ENCODE assay signal across 22 cellular contexts in the genomic region with DNA sequence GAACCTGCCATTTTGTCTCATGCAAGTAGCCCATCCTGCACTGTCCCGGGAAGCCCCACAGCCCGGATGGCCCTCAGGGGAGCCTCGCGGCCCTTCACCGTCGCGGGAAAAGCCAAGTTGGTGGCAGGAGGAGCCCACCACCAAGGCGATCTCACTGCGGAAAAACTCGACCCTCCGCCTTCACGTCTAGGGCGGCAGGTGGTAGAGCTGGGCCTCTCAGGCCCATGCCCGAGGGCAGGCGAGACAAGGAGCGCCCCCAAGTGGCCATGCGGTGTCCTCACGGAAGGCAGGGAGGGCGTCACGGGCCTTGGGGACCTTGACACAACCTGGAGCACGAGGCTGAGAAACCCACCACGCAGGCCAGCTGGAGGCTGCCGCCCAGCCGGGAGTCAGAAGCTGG. TPM values are rescaled to one million over a fixed set of nuclear protein-coding genes. Genes with fewer than 3 reads are reported as not detected.
A peak's percentile ranks its signal among the peaks of the same experiment; 100 is the strongest.
DNase-seq lines count a peak whose midpoint lies in the region; ATAC-seq, FAIRE-seq and TF ChIP-seq lines count a peak whose summit lies in the region.
"Had no signal": no experiment of that assay in that cellular context is flagged by ENCODE, and none has a peak within 500 bp of the region (broad histone marks: within the 10 kb centered on the region; RNA-seq: fewer than 3 reads in every experiment).

No MANE protein-coding gene starts in this region.

- no peaks in the 10 kb centered on the region for H4K20me1 ChIP-seq in GM23338 (replicated peaks; ENCODE audit: insufficient read depth)
- no peaks in the 10 kb centered on the region for H4K20me1 ChIP-seq in GM12878 (ENCODE audit: control insufficient read depth, insufficient read depth)

- H3K9me3 ChIP-seq in GM12878 (replicated peaks; ENCODE audit: control insufficient read depth, insufficient read depth, low read length) (no peaks in the 10 kb centered on the region; the same call in 1 of the 3 replicates), neuronal stem cell (replicated peaks in 1 of 2; ENCODE audit: control insufficient read depth in 2 of 2, insufficient read depth in 1 of 2, low read depth in 1 of 2, low read length in 2 of 2) (peaks cover 0 to 6% of the 10 kb centered on the region in 2 donors), uterus (no peaks in the 10 kb centered on the region)
- H3K9me3 ChIP-seq: left lung had no signal

- TF ChIP-seq RAD21 in GM12878 (IDR thresholded peaks at IDR 0.05; ENCODE audit: insufficient read depth, low read depth, low read length): no peak

- POLR2A ChIA-PET in GM12878 (lab: Charles Lee): no interaction called here

- no peak overlapping the region for H2BK120ac ChIP-seq in neuronal stem cell (ENCODE audit: low read depth, low read length)

- no TSS peak for BruUV-seq in GM12878 (replicated peaks; lab: Mats Ljungman, UMichigan)

- H3K27ac ChIP-seq in GM23338 (ENCODE audit: low read depth) (no peak overlapping the region), GM12878 (ENCODE audit: control insufficient read depth, insufficient read depth) (no peak overlapping the region), neuronal stem cell (replicated peaks; ENCODE audit: low read length) (no peak overlapping the region), uterus (no peak overlapping the region)
- H3K27ac ChIP-seq: left lung had no signal

- ATAC-seq in GM23338: peak; percentile 96
- no peak for ATAC-seq in GM12878
- no peak for ATAC-seq in GM21515 (IDR thresholded peaks at IDR 0.05; ENCODE audit: unreplicated experiment)
- ATAC-seq: esophagus mucosa, left lung had no signal

- H4K91ac ChIP-seq in neuronal stem cell (ENCODE audit: low read depth, low read length, poor library complexity): no peak overlapping the region

- H3K4ac ChIP-seq in neuronal stem cell (ENCODE audit: low read length): no peak overlapping the region

- H3K4me3 Mint-ChIP-seq in activated naive CD4-positive, alpha-beta T cell treated with anti-CD3 and anti-CD28 coated beads for 36 hours: no peak overlapping the region
- no peak overlapping the region for H3K4me3 Mint-ChIP-seq in activated naive CD4-positive, alpha-beta T cell treated with anti-CD3 and anti-CD28 coated beads, Interleukin-2, amount 10 ng/mL, durations not matched to agents 7 days and 5 days
- no peak overlapping the region for H3K4me3 Mint-ChIP-seq in GM23338
- H3K4me3 Mint-ChIP-seq: activated CD4-positive, alpha-beta T cell treated with anti-CD3 and anti-CD28 coated beads, Interleukin-2, amount 10 ng/mL, durations not matched to agents 7 days and 5 days; CD4-positive, alpha-beta T cell; central memory CD8-positive, alpha-beta T cell; neural crest cell had no signal

- no peak overlapping the region for H2AK5ac ChIP-seq in neuronal stem cell (ENCODE audit: low read depth, low read length)

- no peaks in the 10 kb centered on the region for H3K9me3 Mint-ChIP-seq in activated naive CD4-positive, alpha-beta T cell treated with anti-CD3 and anti-CD28 coated beads for 36 hours
- no peaks in the 10 kb centered on the region for H3K9me3 Mint-ChIP-seq in activated naive CD4-positive, alpha-beta T cell treated with anti-CD3 and anti-CD28 coated beads, Interleukin-2, amount 10 ng/mL, durations not matched to agents 7 days and 5 days
- H3K9me3 Mint-ChIP-seq in GM23338: no peaks in the 10 kb centered on the region
- H3K9me3 Mint-ChIP-seq: activated CD4-positive, alpha-beta T cell treated with anti-CD3 and anti-CD28 coated beads, Interleukin-2, amount 10 ng/mL, durations not matched to agents 7 days and 5 days; CD4-positive, alpha-beta T cell; central memory CD8-positive, alpha-beta T cell; neural crest cell had no signal

- no peak for FAIRE-seq in GM12878 (lab: Jason Lieb, UNC)
- FAIRE-seq: GM19239 had no signal

- H3K36me3 Mint-ChIP-seq in activated naive CD4-positive, alpha-beta T cell treated with anti-CD3 and anti-CD28 coated beads for 36 hours (ENCODE audit: low read depth): no peaks in the 10 kb centered on the region
- H3K36me3 Mint-ChIP-seq in activated naive CD4-positive, alpha-beta T cell treated with anti-CD3 and anti-CD28 coated beads, Interleukin-2, amount 10 ng/mL, durations not matched to agents 7 days and 5 days: no peaks in the 10 kb centered on the region
- H3K36me3 Mint-ChIP-seq in GM23338 (ENCODE audit: low read depth): no peaks in the 10 kb centered on the region

- no peaks in the 10 kb centered on the region; the same call in 1 of the 2 replicates for H3K36me3 ChIP-seq in GM23338 (ENCODE audit: insufficient read depth)
- no peaks in the 10 kb centered on the region for H3K36me3 ChIP-seq in GM12878 (ENCODE audit: control insufficient read depth in 2 of 2, insufficient read depth in 2 of 2, low read length in 1 of 2)
- H3K36me3 ChIP-seq in neuronal stem cell (replicated peaks in 1 of 2; ENCODE audit: control insufficient read depth in 2 of 2, insufficient read depth in 2 of 2, low read length in 2 of 2): no peaks in the 10 kb centered on the region
- no peaks in the 10 kb centered on the region for H3K36me3 ChIP-seq in uterus
- H3K36me3 ChIP-seq: left lung had no signal

- no peak for TF ChIP-seq EP300 in GM12878 (IDR thresholded peaks at IDR 0.05; ENCODE audit: borderline replicate concordance in 1 of 2, control insufficient read depth in 1 of 2, low read depth in 2 of 2, low read length in 2 of 2)

- H4K8ac ChIP-seq in neuronal stem cell (ENCODE audit: low read depth, low read length): no peak overlapping the region

- H3K27me3 ChIP-seq in GM23338 (ENCODE audit: insufficient read depth) (no peaks in the 10 kb centered on the region), GM12878 (replicated peaks in 1 of 2; ENCODE audit: control insufficient read depth in 2 of 2, insufficient read depth in 2 of 2, low read length in 1 of 2) (no peaks in the 10 kb centered on the region), neuronal stem cell (ENCODE audit: control insufficient read depth in 3 of 3, insufficient read depth in 3 of 3, low read depth in 1 of 3, low read length in 3 of 3) (peaks cover 0 to 8% (median 0%) of the 10 kb centered on the region in 3 experiments), uterus (no peaks in the 10 kb centered on the region)

- no peak overlapping the region for H3K4me2 ChIP-seq in GM23338
- H3K4me2 ChIP-seq in GM12878 (ENCODE audit: control insufficient read depth, insufficient read depth): no peak overlapping the region
- no peak overlapping the region for H3K4me2 ChIP-seq in neuronal stem cell (ENCODE audit: insufficient read depth, low read length, poor library complexity, severe bottlenecking)

- 91% methylated on average over 23 of the region's 24 CpGs for WGBS in GM12878 (ENCODE audit: insufficient coverage, insufficient replicate concordance, low lambda C conversion rate, missing lambda C conversion rate)
- WGBS in neuronal stem cell (ENCODE audit: extremely low coverage in 2 of 2, insufficient read length in 2 of 2, insufficient replicate concordance in 1 of 2), 2 donors: no CpG with 5 or more reads among the region's 24 CpGs

- H3K79me2 ChIP-seq in GM23338 (replicated peaks; ENCODE audit: insufficient read depth) (no peaks in the 10 kb centered on the region), GM12878 (ENCODE audit: control insufficient read depth, insufficient read depth, low read length) (no peaks in the 10 kb centered on the region)

- no peaks in the 10 kb centered on the region for H3K4me1 Mint-ChIP-seq in activated naive CD4-positive, alpha-beta T cell treated with anti-CD3 and anti-CD28 coated beads for 36 hours (ENCODE audit: low read depth)
- H3K4me1 Mint-ChIP-seq in activated naive CD4-positive, alpha-beta T cell treated with anti-CD3 and anti-CD28 coated beads, Interleukin-2, amount 10 ng/mL, durations not matched to agents 7 days and 5 days: no peaks in the 10 kb centered on the region
- no peaks in the 10 kb centered on the region for H3K4me1 Mint-ChIP-seq in GM23338
- H3K4me1 Mint-ChIP-seq: activated CD4-positive, alpha-beta T cell treated with anti-CD3 and anti-CD28 coated beads, Interleukin-2, amount 10 ng/mL, durations not matched to agents 7 days and 5 days; central memory CD8-positive, alpha-beta T cell had no signal

- peak; percentile 7 for DNase-seq in activated naive CD4-positive, alpha-beta T cell treated with anti-CD3 and anti-CD28 coated beads for 36 hours
- DNase-seq in activated naive CD4-positive, alpha-beta T cell treated with anti-CD3 and anti-CD28 coated beads, Interleukin-2, amount 10 ng/mL, durations not matched to agents 7 days and 5 days: no peak
- peak; percentile 82 for DNase-seq in GM23338 (ENCODE audit: low spot score)
- no peak for DNase-seq in GM12878 (ENCODE audit: low read depth, low spot score)
- DNase-seq in neuronal stem cell (ENCODE audit: low spot score): no peak
- no peak for DNase-seq in uterus
- no peak for DNase-seq in central memory CD4-positive, alpha-beta T cell
- DNase-seq: activated CD4-positive, alpha-beta T cell treated with anti-CD3 and anti-CD28 coated beads, Interleukin-2, amount 10 ng/mL, durations not matched to agents 7 days and 5 days; activated naive CD4-positive, alpha-beta T cell; activated T-cell treated with anti-CD3 and anti-CD28 coated beads for 4 hours; CD4-positive, alpha-beta T cell; KBM-7; NCI-H1092 treated with DMSO at 0.1 percent for 48 hours; NCI-H2081; stimulated activated CD8-positive, alpha-beta memory T cell treated with anti-CD3 and anti-CD28 coated beads, Interleukin-4, amount 100 ng/mL, for 48 hours; substantia nigra had no signal

- TF ChIP-seq CTCF in GM23338 (conservative IDR thresholded peaks at IDR 0.05; ENCODE audit: low read depth in 2 of 2) (peak; percentile 66 to 91), GM12878 (IDR thresholded peaks at IDR 0.05 in 2 of 3, conservative IDR thresholded peaks at IDR 0.05 in 1 of 3; ENCODE audit: control insufficient read depth in 2 of 3, extremely low read depth in 1 of 3, insufficient read depth in 1 of 3, low read depth in 3 of 3, low read length in 3 of 3) (peak in 2 of 3 experiments; percentile 21 to 28; a peak in 2 of 6 replicates), uterus (IDR thresholded peaks at IDR 0.05) (no peak)

- no peak overlapping the region for H3K4me3 ChIP-seq in GM23338
- H3K4me3 ChIP-seq in GM12878: no peak overlapping the region
- no peak overlapping the region for H3K4me3 ChIP-seq in neuronal stem cell (ENCODE audit: low read length in 2 of 2)
- H3K4me3 ChIP-seq in uterus: no peak overlapping the region
- H3K4me3 ChIP-seq: left lung had no signal

- no peaks in the 10 kb centered on the region for H3F3A ChIP-seq in GM23338 (replicated peaks; ENCODE audit: low read depth)

- peak overlapping the region; percentile 15 for H3K18ac ChIP-seq in neuronal stem cell (ENCODE audit: low read length)

- H3K4me1 ChIP-seq in GM23338 (ENCODE audit: insufficient read depth): no peaks in the 10 kb centered on the region
- peaks cover 22% of the 10 kb centered on the region for H3K4me1 ChIP-seq in GM12878 (ENCODE audit: control insufficient read depth, insufficient read depth, low read length)
- peaks cover 14 to 18% of the 10 kb centered on the region in 2 donors for H3K4me1 ChIP-seq in neuronal stem cell (ENCODE audit: control insufficient read depth in 2 of 2, insufficient read depth in 1 of 2, low read depth in 1 of 2, low read length in 2 of 2)
- no peaks in the 10 kb centered on the region for H3K4me1 ChIP-seq in uterus
- H3K4me1 ChIP-seq: left lung had no signal

- no peak overlapping the region for H2BK5ac ChIP-seq in neuronal stem cell (ENCODE audit: low read length)

- no peak overlapping the region for H3K9ac ChIP-seq in GM12878 (ENCODE audit: control insufficient read depth, insufficient read depth, low read length)
- H3K9ac ChIP-seq in neuronal stem cell (ENCODE audit: low read depth, low read length, poor library complexity): no peak overlapping the region

- in situ Hi-C loops in GM12878 (cut with MboI): no loop called here

- H2AFZ ChIP-seq in GM23338 (peak overlapping the region; percentile 80; the same call in 1 of the 2 replicates), GM12878 (ENCODE audit: control insufficient read depth, low read depth, low read length) (no peak overlapping the region), neuronal stem cell (ENCODE audit: low read length) (peak overlapping the region; percentile 89)

- H3K9me2 ChIP-seq in GM23338 (ENCODE audit: insufficient read depth): peaks cover 6% of the 10 kb centered on the region; the same call in 1 of the 2 replicates

- peak overlapping the region; percentile 6 for H2BK15ac ChIP-seq in neuronal stem cell (ENCODE audit: low read length)

- no peak overlapping the region for H2BK12ac ChIP-seq in neuronal stem cell (ENCODE audit: low read length)

- CTCF ChIA-PET in activated naive CD4-positive, alpha-beta T cell treated with anti-CD3 and anti-CD28 coated beads for 36 hours (lab: Charles Lee): interaction anchor here (1.3 kb wide), 1 partner anchor 122 kb away, joined by 3 read pairs; no protein-coding TSS in a partner anchor
- CTCF ChIA-PET in activated naive CD4-positive, alpha-beta T cell treated with anti-CD3 and anti-CD28 coated beads, Interleukin-2, amount 10 ng/mL, durations not matched to agents 7 days and 5 days (lab: Charles Lee): interaction anchor here (1.2 to 1.6 kb wide), 2 partner anchors 17 to 46 kb away, joined by 4 to 6 read pairs; no protein-coding TSS in a partner anchor
- CTCF ChIA-PET in GM12878 (lab: Yijun Ruan, JAX): interaction anchor here (2.6 kb wide), 1 partner anchor 16 kb away, joined by 16 read pairs; no protein-coding TSS in a partner anchor

- intact Hi-C loops in activated naive CD4-positive, alpha-beta T cell treated with anti-CD3 and anti-CD28 coated beads for 36 hours (cut with micrococcal nuclease): no loop called here
- intact Hi-C loops in GM12878 (cut with micrococcal nuclease; ENCODE audit: unreplicated experiment): no loop called here
- intact Hi-C loops in uterus (cut with DNase I; ENCODE audit: low total_unique reads): no loop called here

- no peak overlapping the region for H3K14ac ChIP-seq in neuronal stem cell (ENCODE audit: low read length)

- H3K23ac ChIP-seq in neuronal stem cell (ENCODE audit: low read depth, low read length, poor library complexity): no peak overlapping the region

- no peak overlapping the region for H3K27ac Mint-ChIP-seq in activated naive CD4-positive, alpha-beta T cell treated with anti-CD3 and anti-CD28 coated beads for 36 hours
- no peak overlapping the region for H3K27ac Mint-ChIP-seq in activated naive CD4-positive, alpha-beta T cell treated with anti-CD3 and anti-CD28 coated beads, Interleukin-2, amount 10 ng/mL, durations not matched to agents 7 days and 5 days
- no peak overlapping the region for H3K27ac Mint-ChIP-seq in GM23338
- H3K27ac Mint-ChIP-seq: activated CD4-positive, alpha-beta T cell treated with anti-CD3 and anti-CD28 coated beads, Interleukin-2, amount 10 ng/mL, durations not matched to agents 7 days and 5 days; CD4-positive, alpha-beta T cell had no signal

- SMC1A ChIA-PET in GM12878 (lab: Charles Lee; ENCODE audit: uncharacterized antibody, unreplicated experiment): interaction anchor here (2.3 to 5.0 kb wide), 4 partner anchors 14 to 50 kb away, joined by 8 to 66 read pairs (median 22); no protein-coding TSS in a partner anchor

- no peaks in the 10 kb centered on the region for H3K27me3 Mint-ChIP-seq in activated naive CD4-positive, alpha-beta T cell treated with anti-CD3 and anti-CD28 coated beads for 36 hours (ENCODE audit: low read depth)
- H3K27me3 Mint-ChIP-seq in activated naive CD4-positive, alpha-beta T cell treated with anti-CD3 and anti-CD28 coated beads, Interleukin-2, amount 10 ng/mL, durations not matched to agents 7 days and 5 days: peaks cover 13% of the 10 kb centered on the region
- no peaks in the 10 kb centered on the region for H3K27me3 Mint-ChIP-seq in GM23338 (ENCODE audit: insufficient read depth, low read depth, poor library complexity)
- H3K27me3 Mint-ChIP-seq: CD4-positive, alpha-beta T cell had no signal

- H3K79me1 ChIP-seq in neuronal stem cell (ENCODE audit: low read depth, low read length): no peaks in the 10 kb centered on the region

- TF ChIP-seq POLR2A in GM12878 (IDR thresholded peaks at IDR 0.05; ENCODE audit: low read depth, low read length) (no peak), uterus (IDR thresholded peaks at IDR 0.05) (no peak)

- RAD21 ChIA-PET in GM12878 (lab: Charles Lee; ENCODE audit: unreplicated experiment): no interaction called here

RNA-seq across cellular contexts. Expression of a gene that starts 34.8 kb away (rescaled TPM):
- total RNA-seq in activated naive CD4-positive, alpha-beta T cell treated with anti-CD3 and anti-CD28 coated beads for 36 hours: 10 to 100 TPM; 36.1 to 36.3 TPM
- total RNA-seq in GM23338 (2014; rRNA removed; shearing (Covaris generic)): 25.1 and 25.7 TPM in 2 replicates
- 14.2 and 14.7 TPM in 2 replicates for polyA plus RNA-seq in GM23338 (2016; fragmentation: Nextera tagmentation; extraction: Ambion mirVana)
- 2.9 and 3.6 TPM in 2 replicates for total RNA-seq in GM12878 (2013; cell fraction: nucleolus; rRNA removed)
- 31.3 and 34.2 TPM in 2 replicates for total RNA-seq in GM12878 (2014; rRNA removed)
- total RNA-seq in GM12878 (2014; rRNA removed; fragmentation: Illumina TruSeq; extraction: Trizol): 32.3 and 35.7 TPM in 2 replicates
- 24.0 and 25.6 TPM in 2 replicates for total RNA-seq in GM12878 (2021)
- 9.8 TPM for polyA plus RNA-seq in GM12878 (2011; ENCODE audit: low read depth)
- polyA plus RNA-seq in GM12878 (2011; rRNA removed): 23.7 and 38.6 TPM in 2 replicates
- polyA plus RNA-seq in GM12878 (2011; cell fraction: cytosol; rRNA removed): 17.4 and 18.1 TPM in 2 replicates
- polyA plus RNA-seq in GM12878 (2011; cell fraction: nucleus; rRNA removed): 4.3 and 5.8 TPM in 2 replicates
- 11.6 and 13.5 TPM in 2 replicates for polyA plus RNA-seq in GM12878 (2012)
- polyA plus RNA-seq in GM12878 (2014; fragmentation: Illumina TruSeq; extraction: Trizol): 36.7 and 40.9 TPM in 2 replicates
- 10 to 100 TPM; 16.4 to 17.6 TPM for polyA plus RNA-seq in GM12878 (2014; fragmentation: Nextera tagmentation; extraction: Ambion mirVana)
- 25.4 and 30.8 TPM in 2 replicates for polyA plus RNA-seq in GM12878 (2014; rRNA removed)
- 10 to 100 TPM; 31.9 to 34.2 TPM for polyA plus RNA-seq in GM12878 (2016; fragmentation: Nextera tagmentation; extraction: Ambion mirVana)
- polyA minus RNA-seq in GM12878 (2011; rRNA and poly(A)+ RNA removed): 14.8 and 18.1 TPM in 2 replicates
- polyA minus RNA-seq in GM12878 (2011; cell fraction: cytosol; rRNA and poly(A)+ RNA removed): 11.0 and 16.4 TPM in 2 replicates
- polyA minus RNA-seq in GM12878 (2011; cell fraction: nucleus; rRNA and poly(A)+ RNA removed): 2.3 and 5.5 TPM in 2 replicates
- 22.5 TPM for polyA plus RNA-seq in neuronal stem cell (2013, experiment 1 of 2)
- 24.1 TPM for polyA plus RNA-seq in neuronal stem cell (2013, experiment 2 of 2)
- 1 to 10 TPM in 1 of 4 donors, under 1 TPM in 1, not detected in 2; 0.73 to 5.5 TPM for total RNA-seq in uterus

RNA-seq across cellular contexts. Expression of a gene that starts 52.6 kb away (rescaled TPM):
- 10 to 100 TPM; 71.5 to 75.3 TPM for total RNA-seq in activated naive CD4-positive, alpha-beta T cell treated with anti-CD3 and anti-CD28 coated beads for 36 hours
- total RNA-seq in GM23338 (2014; rRNA removed; shearing (Covaris generic)): 65.1 and 74.3 TPM in 2 replicates
- polyA plus RNA-seq in GM23338 (2016; fragmentation: Nextera tagmentation; extraction: Ambion mirVana): 58.6 and 59.0 TPM in 2 replicates
- total RNA-seq in GM12878 (2013; cell fraction: nucleolus; rRNA removed): 110 and 131 TPM in 2 replicates
- total RNA-seq in GM12878 (2014; rRNA removed): 81.1 and 82.1 TPM in 2 replicates
- 48.5 and 51.2 TPM in 2 replicates for total RNA-seq in GM12878 (2014; rRNA removed; fragmentation: Illumina TruSeq; extraction: Trizol)
- 160 and 180 TPM in 2 replicates for total RNA-seq in GM12878 (2021)
- polyA plus RNA-seq in GM12878 (2011; ENCODE audit: low read depth): 96.5 TPM
- polyA plus RNA-seq in GM12878 (2011; rRNA removed): 58.3 and 106 TPM in 2 replicates
- 179 and 292 TPM in 2 replicates for polyA plus RNA-seq in GM12878 (2011; cell fraction: cytosol; rRNA removed)
- polyA plus RNA-seq in GM12878 (2011; cell fraction: nucleus; rRNA removed): 1,325 and 1,540 TPM in 2 replicates
- 187 and 242 TPM in 2 replicates for polyA plus RNA-seq in GM12878 (2012)
- 56.4 and 70.0 TPM in 2 replicates for polyA plus RNA-seq in GM12878 (2014; fragmentation: Illumina TruSeq; extraction: Trizol)
- polyA plus RNA-seq in GM12878 (2014; fragmentation: Nextera tagmentation; extraction: Ambion mirVana): 10 to 100 TPM in 1 of 2 experiments, 1 to 10 TPM in 1; 9.2 to 17.0 TPM
- 161 and 206 TPM in 2 replicates for polyA plus RNA-seq in GM12878 (2014; rRNA removed)
- polyA plus RNA-seq in GM12878 (2016; fragmentation: Nextera tagmentation; extraction: Ambion mirVana): 100 to 1,000 TPM; 147 to 148 TPM
- polyA minus RNA-seq in GM12878 (2011; rRNA and poly(A)+ RNA removed): 65.9 and 109 TPM in 2 replicates
- polyA minus RNA-seq in GM12878 (2011; cell fraction: cytosol; rRNA and poly(A)+ RNA removed): 35.4 and 47.8 TPM in 2 replicates
- 83.8 and 143 TPM in 2 replicates for polyA minus RNA-seq in GM12878 (2011; cell fraction: nucleus; rRNA and poly(A)+ RNA removed)
- polyA plus RNA-seq in neuronal stem cell (2013, experiment 1 of 2): 34.6 TPM
- 34.6 TPM for polyA plus RNA-seq in neuronal stem cell (2013, experiment 2 of 2)
- total RNA-seq in uterus: 10 to 100 TPM; 54.1 to 85.1 (median 70.4) TPM

RNA-seq across cellular contexts. Expression of a gene that starts 58.8 kb away (rescaled TPM):
- total RNA-seq in activated naive CD4-positive, alpha-beta T cell treated with anti-CD3 and anti-CD28 coated beads for 36 hours: 10 to 100 TPM; 66.4 to 69.0 TPM
- total RNA-seq in GM23338 (2014; rRNA removed; shearing (Covaris generic)): 43.5 and 44.5 TPM in 2 replicates
- 17.0 TPM in 2 replicates for polyA plus RNA-seq in GM23338 (2016; fragmentation: Nextera tagmentation; extraction: Ambion mirVana)
- 197 and 225 TPM in 2 replicates for total RNA-seq in GM12878 (2013; cell fraction: nucleolus; rRNA removed)
- 56.9 and 59.9 TPM in 2 replicates for total RNA-seq in GM12878 (2014; rRNA removed)
- total RNA-seq in GM12878 (2014; rRNA removed; fragmentation: Illumina TruSeq; extraction: Trizol): 35.4 and 39.2 TPM in 2 replicates
- 83.0 and 97.7 TPM in 2 replicates for total RNA-seq in GM12878 (2021)
- polyA plus RNA-seq in GM12878 (2011; ENCODE audit: low read depth): 42.0 TPM
- 61.3 and 91.0 TPM in 2 replicates for polyA plus RNA-seq in GM12878 (2011; rRNA removed)
- 84.2 and 109 TPM in 2 replicates for polyA plus RNA-seq in GM12878 (2011; cell fraction: cytosol; rRNA removed)
- polyA plus RNA-seq in GM12878 (2011; cell fraction: nucleus; rRNA removed): 621 and 682 TPM in 2 replicates
- 82.8 and 83.1 TPM in 2 replicates for polyA plus RNA-seq in GM12878 (2012)
- 40.6 and 45.4 TPM in 2 replicates for polyA plus RNA-seq in GM12878 (2014; fragmentation: Illumina TruSeq; extraction: Trizol)
- 10 to 100 TPM in 1 of 2 experiments, 1 to 10 TPM in 1; 8.4 to 12.4 TPM for polyA plus RNA-seq in GM12878 (2014; fragmentation: Nextera tagmentation; extraction: Ambion mirVana)
- 79.0 and 92.6 TPM in 2 replicates for polyA plus RNA-seq in GM12878 (2014; rRNA removed)
- polyA plus RNA-seq in GM12878 (2016; fragmentation: Nextera tagmentation; extraction: Ambion mirVana): 10 to 100 TPM; 59.8 to 60.2 TPM
- polyA minus RNA-seq in GM12878 (2011; rRNA and poly(A)+ RNA removed): 60.2 and 100 TPM in 2 replicates
- polyA minus RNA-seq in GM12878 (2011; cell fraction: cytosol; rRNA and poly(A)+ RNA removed): 40.6 and 44.4 TPM in 2 replicates
- 124 and 168 TPM in 2 replicates for polyA minus RNA-seq in GM12878 (2011; cell fraction: nucleus; rRNA and poly(A)+ RNA removed)
- polyA plus RNA-seq in neuronal stem cell (2013, experiment 1 of 2): 33.7 TPM
- 32.5 TPM for polyA plus RNA-seq in neuronal stem cell (2013, experiment 2 of 2)
- 10 to 100 TPM; 20.3 to 82.2 (median 52.7) TPM for total RNA-seq in uterus

Comparison
In these comparisons a context has a peak if more than half of its experiments do, and no peak if none do; other contexts are left out.
1. DNase-seq: peak in activated naive CD4-positive, alpha-beta T cell treated with anti-CD3 and anti-CD28 coated beads for 36 hours (single experiment) and GM23338 (single experiment); none in activated naive CD4-positive, alpha-beta T cell treated with anti-CD3 and anti-CD28 coated beads, Interleukin-2, amount 10 ng/mL, durations not matched to agents 7 days and 5 days (single experiment), GM12878 (single experiment), neuronal stem cell (single experiment), uterus (0 of 2) and central memory CD4-positive, alpha-beta T cell (single experiment).
2. CTCF ChIP-seq: peak in GM23338 (2 of 2) and GM12878 (2 of 3); none in uterus (0 of 4).